Comparison of ENCODE assay signal across 16 cellular contexts in genomic region chr18:78911751-78912283, GRCh38.
"Had no signal": no experiment of that assay in that cellular context is flagged by ENCODE, and none has a peak within 500 bp of the region (broad histone marks: within the 10 kb centered on the region; RNA-seq: fewer than 3 reads in every experiment).

No MANE protein-coding gene starts in this region.

- H3K4me2 ChIP-seq: smooth muscle cell had no signal

- DNase-seq: effector CD8-positive, alpha-beta T cell; erythroblast; hypothalamus; immature natural killer cell; natural killer cell; occipital lobe; stimulated activated CD4-positive, alpha-beta T cell treated with anti-CD3 and anti-CD28 coated beads, Interleukin-12 subunit alpha, Interleukin-12 subunit beta, amount 100 ng/mL, for 4 hours; stimulated activated CD4-positive, alpha-beta T cell treated with anti-CD3 and anti-CD28 coated beads, Interleukin-2, amount 100 ng/mL, for 24 hours; stimulated activated CD4-positive, alpha-beta T cell treated with anti-CD3 and anti-CD28 coated beads, Interleukin-4, amount 100 ng/mL, for 24 hours; stimulated activated naive CD4-positive, alpha-beta T cell treated with Interleukin-2 at 50 U/mL for 16 hours; stomach; thyroid gland had no signal

- H3K9me3 ChIP-seq: thyroid gland had no signal

- H2AFZ ChIP-seq: parathyroid adenoma had no signal

- H3K27ac ChIP-seq: dorsolateral prefrontal cortex, parathyroid adenoma, stomach, thyroid gland had no signal

- H3K4me3 ChIP-seq: dorsolateral prefrontal cortex, lung, smooth muscle cell, stomach, thyroid gland had no signal

- H3K27me3 ChIP-seq: thyroid gland had no signal

- H3K36me3 ChIP-seq: stomach, thyroid gland had no signal

- H3K4me1 ChIP-seq: parathyroid adenoma, stomach, thyroid gland had no signal

- H3K79me2 ChIP-seq: parathyroid adenoma had no signal
